In genomic region chr4:138400528-138400927, GRCh38 we compare ENCODE assay signal across 20 cellular contexts.
"Had no signal": no experiment of that assay in that cellular context is flagged by ENCODE, and none has a peak within 500 bp of the region (broad histone marks: within the 10 kb centered on the region; RNA-seq: fewer than 3 reads in every experiment).

No MANE protein-coding gene starts in this region.

- H3K27me3 ChIP-seq: neutrophil had no signal

- ATAC-seq: activated CD8-positive, alpha-beta T cell treated with anti-CD3 and anti-CD28 coated beads, Interleukin-2, amount 10 ng/mL, durations not matched to agents 7 days and 5 days; activated naive CD4-positive, alpha-beta T cell treated with anti-CD3 and anti-CD28 coated beads, Interleukin-2, amount 50 U/mL, for 72 hours; mucosa of descending colon; naive thymus-derived CD4-positive, alpha-beta T cell had no signal

- DNase-seq: activated B cell treated with CpG ODN at 0.5 μM for 24 hours; activated CD4-positive, alpha-beta T cell treated with anti-CD3 and anti-CD28 coated beads for 48 hours; activated CD8-positive, alpha-beta memory T cell treated with anti-CD3 and anti-CD28 coated beads, Interleukin-2, amount 50 U/mL, for 4 hours; activated CD8-positive, alpha-beta T cell treated with anti-CD3 and anti-CD28 coated beads, Interleukin-2, amount 10 ng/mL, durations not matched to agents 7 days and 5 days; activated effector memory CD4-positive, alpha-beta T cell treated with anti-CD3 and anti-CD28 coated beads, Interleukin-2, amount 50 U/mL, for 16 hours; activated T-cell treated with anti-CD3 and anti-CD28 coated beads, Interleukin-2, amount 50 U/mL, for 48 hours; cortex of kidney; effector CD8-positive, alpha-beta T cell; foreskin melanocyte; head of caudate nucleus; mucosa of descending colon; naive thymus-derived CD4-positive, alpha-beta T cell; small intestine; stimulated activated CD4-positive, alpha-beta T cell treated with anti-CD3 and anti-CD28 coated beads, Interleukin-4, amount 100 ng/mL, for 24 hours; stimulated activated naive CD4-positive, alpha-beta T cell treated with Interleukin-2 at 50 U/mL for 16 hours; SW 1271; trophoblast cell had no signal

- H3K4me1 Mint-ChIP-seq: activated B cell treated with CpG ODN at 0.5 μM for 24 hours; central memory CD8-positive, alpha-beta T cell had no signal

- H3K27ac Mint-ChIP-seq: activated B cell treated with CpG ODN at 0.5 μM for 24 hours; activated CD8-positive, alpha-beta T cell treated with anti-CD3 and anti-CD28 coated beads, Interleukin-2, amount 10 ng/mL, durations not matched to agents 7 days and 5 days; activated naive CD4-positive, alpha-beta T cell treated with anti-CD3 and anti-CD28 coated beads, Interleukin-2, amount 50 U/mL, for 72 hours; naive thymus-derived CD4-positive, alpha-beta T cell had no signal

- H3K36me3 ChIP-seq: neutrophil had no signal

- H3K4me3 ChIP-seq: mucosa of descending colon had no signal

- H3K27me3 Mint-ChIP-seq: central memory CD8-positive, alpha-beta T cell had no signal

- H3K9me3 ChIP-seq: mucosa of descending colon, neutrophil had no signal

- H3K4me3 Mint-ChIP-seq: activated B cell treated with CpG ODN at 0.5 μM for 24 hours; activated CD8-positive, alpha-beta T cell treated with anti-CD3 and anti-CD28 coated beads, Interleukin-2, amount 10 ng/mL, durations not matched to agents 7 days and 5 days; central memory CD8-positive, alpha-beta T cell; naive thymus-derived CD4-positive, alpha-beta T cell had no signal

- FAIRE-seq: small intestine had no signal

- H3K27ac ChIP-seq: neutrophil had no signal

- H3K36me3 Mint-ChIP-seq: activated naive CD4-positive, alpha-beta T cell treated with anti-CD3 and anti-CD28 coated beads, Interleukin-2, amount 50 U/mL, for 72 hours; naive thymus-derived CD4-positive, alpha-beta T cell had no signal

- H3K9me3 Mint-ChIP-seq: activated B cell treated with CpG ODN at 0.5 μM for 24 hours; activated naive CD4-positive, alpha-beta T cell treated with anti-CD3 and anti-CD28 coated beads, Interleukin-2, amount 50 U/mL, for 72 hours had no signal
